In the genomic region with DNA sequence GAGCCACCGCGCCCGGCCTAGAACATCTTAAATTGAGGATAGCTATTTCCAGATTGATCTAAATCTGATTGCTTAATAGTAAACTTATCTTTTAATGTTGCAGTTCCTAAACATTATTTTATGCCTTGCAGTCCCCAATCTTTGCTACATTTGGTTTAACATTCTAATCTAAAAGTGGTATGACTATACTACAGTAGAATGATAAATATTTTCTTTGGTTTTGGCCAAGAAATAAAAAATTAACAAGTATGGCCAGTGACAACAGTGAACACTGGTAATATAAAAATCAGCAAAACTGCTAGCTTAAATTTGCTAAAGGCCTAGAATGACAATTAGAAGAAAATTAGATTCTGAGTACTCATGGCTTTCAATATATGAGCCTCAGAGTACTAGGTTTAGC, we compare ENCODE assay signal across 20 cellular contexts.
DNase-seq lines count a peak whose midpoint lies in the region; ATAC-seq and TF ChIP-seq lines count a peak whose summit lies in the region.
"Had no signal": no experiment of that assay in that cellular context is flagged by ENCODE, and none has a peak within 500 bp of the region (broad histone marks: within the 10 kb centered on the region; RNA-seq: fewer than 3 reads in every experiment).

No MANE protein-coding gene starts in this region.

- peaks cover 68% of the 10 kb centered on the region for H3K79me2 ChIP-seq in osteoblast (ENCODE audit: insufficient read depth, low read length)

- no peak for TF ChIP-seq CTCF in brain microvascular endothelial cell (IDR thresholded peaks at IDR 0.05; ENCODE audit: low read depth, low read length, missing control alignments)
- no peak for TF ChIP-seq CTCF in osteoblast (IDR thresholded peaks at IDR 0.05; ENCODE audit: extremely low read depth, low read depth, low read length)
- no peak for TF ChIP-seq CTCF in tibial nerve (IDR thresholded peaks at IDR 0.05)

- H3K4me3 Mint-ChIP-seq in stimulated activated memory B cell treated with anti-CD40 and anti-IgM and Interleukin-4, amounts not matched to agents 10 μg/mL and 1 μg/mL and 100 μg/mL, for 72 hours = no peak overlapping the region
- H3K4me3 Mint-ChIP-seq: activated T-helper 1 cell treated with anti-CD3 and anti-CD28 coated beads, Interleukin-12 subunit alpha, Interleukin-12 subunit beta, Interleukin-2, Interleukin-4 antibody, amounts not matched to agents 30 ng/mL and 10 ng/mL and 1 ng/mL, durations not matched to agents 14 hours and 24 hours and 36 hours; CD4-positive, alpha-beta memory T cell; central memory CD8-positive, alpha-beta T cell had no signal

- H3K9me3 ChIP-seq in HUES48 (ENCODE audit: control insufficient read depth, insufficient read depth, low read length) (no peaks in the 10 kb centered on the region), osteoblast (ENCODE audit: low read depth, low read length) (no peaks in the 10 kb centered on the region), tibial nerve (no peaks in the 10 kb centered on the region)
- H3K9me3 ChIP-seq: uterus had no signal

- no peaks in the 10 kb centered on the region for H3K9me3 Mint-ChIP-seq in stimulated activated memory B cell treated with anti-CD40 and anti-IgM and Interleukin-4, amounts not matched to agents 10 μg/mL and 1 μg/mL and 100 μg/mL, for 72 hours
- H3K9me3 Mint-ChIP-seq: central memory CD8-positive, alpha-beta T cell had no signal

- in situ Hi-C loops in Caki2 (cut with HindIII; ENCODE audit: low pct_unique_long_range_greater_than_20kb, low sequenced_read_pairs) (no loop called here), brain microvascular endothelial cell (cut with HindIII; ENCODE audit: low pct_ligation_motif_present, low sequenced_read_pairs) (no loop called here)

- H3K27me3 Mint-ChIP-seq in stimulated activated memory B cell treated with anti-CD40 and anti-IgM and Interleukin-4, amounts not matched to agents 10 μg/mL and 1 μg/mL and 100 μg/mL, for 72 hours = no peaks in the 10 kb centered on the region
- H3K27me3 Mint-ChIP-seq: CD4-positive, alpha-beta memory T cell; central memory CD8-positive, alpha-beta T cell had no signal

- TF ChIP-seq EP300 in tibial nerve (IDR thresholded peaks at IDR 0.05) = no peak

- no peak overlapping the region for H3K9ac ChIP-seq in HUES48 (ENCODE audit: low read depth, low read length)

- H3K27ac ChIP-seq in HUES48 (ENCODE audit: low read depth, low read length) = peak overlapping the region; percentile 81
- H3K27ac ChIP-seq in brain microvascular endothelial cell = peak overlapping the region; percentile 51
- H3K27ac ChIP-seq in osteoblast (ENCODE audit: low read depth, low read length) = peak overlapping the region; percentile 57
- no peak overlapping the region for H3K27ac ChIP-seq in tibial nerve
- H3K27ac ChIP-seq: uterus had no signal

- whole genome bisulfite sequencing in tibial nerve, 2 donors = 95 to 97% methylated on average over 3 of the region's 3 CpGs

- no peaks in the 10 kb centered on the region for H4K20me1 ChIP-seq in osteoblast (ENCODE audit: insufficient read depth, low read length)

- H3K36me3 ChIP-seq in HUES48 (ENCODE audit: control insufficient read depth, insufficient read depth, low read length) (no peaks in the 10 kb centered on the region; the same call in 1 of the 2 replicates), brain microvascular endothelial cell (replicated peaks) (no peaks in the 10 kb centered on the region), osteoblast (ENCODE audit: insufficient read depth, low read length) (no peaks in the 10 kb centered on the region), tibial nerve (no peaks in the 10 kb centered on the region)
- H3K36me3 ChIP-seq: uterus had no signal

- ATAC-seq in stimulated activated memory B cell treated with anti-CD40 and anti-IgM and Interleukin-4, amounts not matched to agents 10 μg/mL and 1 μg/mL and 100 μg/mL, for 72 hours = no peak

- H3K4me1 ChIP-seq in HUES48 (ENCODE audit: control insufficient read depth, insufficient read depth, low read length) = peaks cover 82% of the 10 kb centered on the region
- H3K4me1 ChIP-seq in osteoblast (ENCODE audit: insufficient read depth, low read length) = peaks cover 60% of the 10 kb centered on the region
- peaks cover 0 to 33% (median 9%) of the 10 kb centered on the region in 4 donors for H3K4me1 ChIP-seq in tibial nerve

- peaks cover 3% of the 10 kb centered on the region for H3K4me1 Mint-ChIP-seq in stimulated activated memory B cell treated with anti-CD40 and anti-IgM and Interleukin-4, amounts not matched to agents 10 μg/mL and 1 μg/mL and 100 μg/mL, for 72 hours

- H3K4me3 ChIP-seq in HUES48 (ENCODE audit: low read depth, low read length) (no peak overlapping the region), brain microvascular endothelial cell (ENCODE audit: low read depth, low read length) (no peak overlapping the region), osteoblast (ENCODE audit: insufficient read depth, low read length) (no peak overlapping the region), tibial nerve (no peak overlapping the region)
- H3K4me3 ChIP-seq: uterus had no signal

- peak; percentile 46 for DNase-seq in Caki2 (ENCODE audit: low read depth)
- no peak for DNase-seq in brain microvascular endothelial cell
- DNase-seq in osteoblast (ENCODE audit: insufficient read length, low spot score, missing footprints) = no peak
- DNase-seq in tibial nerve (ENCODE audit: low spot score in 2 of 2) = no peak
- DNase-seq in activated CD8-positive, alpha-beta memory T cell treated with anti-CD3 and anti-CD28 coated beads, Interleukin-2, amount 50 U/mL, for 48 hours = no peak
- DNase-seq: activated CD4-positive, alpha-beta T cell treated with anti-CD3 and anti-CD28 coated beads, Interleukin-2, amount 50 U/mL, for 1 hour; activated naive CD4-positive, alpha-beta T cell treated with anti-CD3 and anti-CD28 coated beads, Interleukin-2, amount 50 U/mL, for 16 hours; anterior cingulate cortex; CD4-positive, alpha-beta memory T cell; GDM1; GOT3; NCI-H1105; NCI-H2029 treated with DMSO at 0.1 percent for 48 hours; NCI-H2227 treated with DMSO at 0.1 percent for 48 hours; substantia nigra; uterus had no signal

- peaks cover 20% of the 10 kb centered on the region for H3K36me3 Mint-ChIP-seq in stimulated activated memory B cell treated with anti-CD40 and anti-IgM and Interleukin-4, amounts not matched to agents 10 μg/mL and 1 μg/mL and 100 μg/mL, for 72 hours

- no peak overlapping the region for H2AFZ ChIP-seq in osteoblast (ENCODE audit: low read length)

- no peak overlapping the region for H3K27ac Mint-ChIP-seq in stimulated activated memory B cell treated with anti-CD40 and anti-IgM and Interleukin-4, amounts not matched to agents 10 μg/mL and 1 μg/mL and 100 μg/mL, for 72 hours
- H3K27ac Mint-ChIP-seq: activated T-helper 1 cell treated with anti-CD3 and anti-CD28 coated beads, Interleukin-12 subunit alpha, Interleukin-12 subunit beta, Interleukin-2, Interleukin-4 antibody, amounts not matched to agents 30 ng/mL and 10 ng/mL and 1 ng/mL, durations not matched to agents 14 hours and 24 hours and 36 hours; CD4-positive, alpha-beta memory T cell had no signal

- H3K27me3 ChIP-seq in HUES48 (ENCODE audit: control insufficient read depth, insufficient read depth, low read length) (no peaks in the 10 kb centered on the region), brain microvascular endothelial cell (replicated peaks) (no peaks in the 10 kb centered on the region), osteoblast (ENCODE audit: insufficient read depth, low read length) (no peaks in the 10 kb centered on the region), tibial nerve (no peaks in the 10 kb centered on the region)
- H3K27me3 ChIP-seq: uterus had no signal

- TF ChIP-seq POLR2A in tibial nerve (IDR thresholded peaks at IDR 0.05) = no peak

- H3K4me2 ChIP-seq in osteoblast (ENCODE audit: insufficient read depth, low read length) = peak overlapping the region; percentile 1

Comparison
In these comparisons a context has a peak if more than half of its experiments do, and no peak if none do; other contexts are left out.
1. H3K27ac ChIP-seq: peak in HUES48 (single experiment), brain microvascular endothelial cell (single experiment) and osteoblast (single experiment); none in tibial nerve (0 of 4).